ENCODE assay signal across 18 cellular contexts in the genomic region with DNA sequence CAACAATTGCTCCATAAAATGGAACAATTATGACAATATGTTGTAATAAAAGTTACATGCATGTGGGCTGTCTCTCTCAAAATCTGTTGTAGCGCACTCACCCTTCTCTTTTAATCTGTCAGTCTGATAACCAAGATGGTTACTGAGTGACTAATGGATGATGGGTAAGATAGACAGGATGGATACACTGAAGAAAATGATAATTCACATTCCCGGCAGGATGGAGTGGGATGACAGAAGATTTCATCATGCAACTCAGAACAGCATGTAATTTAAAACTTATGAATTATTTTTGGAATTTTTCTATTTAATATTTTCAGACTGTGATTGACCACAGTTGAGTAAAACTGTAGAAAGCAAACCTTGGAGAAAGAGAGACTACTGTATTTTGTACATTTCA. TPM values are rescaled to one million over a fixed set of nuclear protein-coding genes. Genes with fewer than 3 reads are reported as not detected.
DNase-seq lines count a peak whose midpoint lies in the region; TF ChIP-seq lines count a peak whose summit lies in the region.
"Had no signal": no experiment of that assay in that cellular context is flagged by ENCODE, and none has a peak within 500 bp of the region (broad histone marks: within the 10 kb centered on the region; RNA-seq: fewer than 3 reads in every experiment).

No MANE protein-coding gene starts in this region.

- no peak for TF ChIP-seq POLR2A in suprapubic skin (IDR thresholded peaks at IDR 0.05)

- TF ChIP-seq EP300 in suprapubic skin (IDR thresholded peaks at IDR 0.05) = no peak

- peaks cover 4% of the 10 kb centered on the region for H3K9me3 Mint-ChIP-seq in T-helper 1 cell treated with Interleukin-12 subunit alpha and Interleukin-12 subunit beta and Interleukin-4 antibody, amounts not matched to agents 30 μg/mL and 1 μg/mL, for 36 hours
- H3K9me3 Mint-ChIP-seq in activated naive CD8-positive, alpha-beta T cell treated with anti-CD3 and anti-CD28 coated beads for 36 hours = no peaks in the 10 kb centered on the region
- H3K9me3 Mint-ChIP-seq: activated B cell treated with CpG ODN at 0.5 μM for 24 hours; activated naive CD4-positive, alpha-beta T cell treated with anti-CD3 and anti-CD28 coated beads for 36 hours had no signal

- H3K36me3 ChIP-seq in smooth muscle cell (ENCODE audit: low read depth) (no peaks in the 10 kb centered on the region), suprapubic skin (no peaks in the 10 kb centered on the region)

- H3K4me2 ChIP-seq in smooth muscle cell = peak overlapping the region; percentile 37
- H3K4me2 ChIP-seq: hepatocyte had no signal

- peaks cover 7% of the 10 kb centered on the region for H3K36me3 Mint-ChIP-seq in T-helper 1 cell treated with Interleukin-12 subunit alpha and Interleukin-12 subunit beta and Interleukin-4 antibody, amounts not matched to agents 30 μg/mL and 1 μg/mL, for 36 hours (ENCODE audit: low read depth)
- H3K36me3 Mint-ChIP-seq in activated naive CD8-positive, alpha-beta T cell treated with anti-CD3 and anti-CD28 coated beads for 36 hours = no peaks in the 10 kb centered on the region

- peaks cover 8% of the 10 kb centered on the region for H3K27me3 Mint-ChIP-seq in T-helper 1 cell treated with Interleukin-12 subunit alpha and Interleukin-12 subunit beta and Interleukin-4 antibody, amounts not matched to agents 30 μg/mL and 1 μg/mL, for 36 hours (ENCODE audit: low read depth)
- H3K27me3 Mint-ChIP-seq in activated naive CD8-positive, alpha-beta T cell treated with anti-CD3 and anti-CD28 coated beads for 36 hours = no peaks in the 10 kb centered on the region

- DNase-seq in T-helper 1 cell = no peak
- DNase-seq in amniotic epithelial cell (ENCODE audit: low read depth) = peak; percentile 67
- DNase-seq in fibroblast of peridontal ligament (ENCODE audit: extremely low read depth) = peak; percentile 87
- DNase-seq in smooth muscle cell (lab: John Stamatoyannopoulos, UW; ENCODE audit: unreplicated experiment) = no peak
- DNase-seq in ureter (ENCODE audit: low spot score) = no peak
- no peak for DNase-seq in activated naive CD8-positive, alpha-beta T cell treated with anti-CD3 and anti-CD28 coated beads for 36 hours
- no peak for DNase-seq in suprapubic skin (ENCODE audit: low spot score in 2 of 2)
- DNase-seq: 8988T; activated B cell treated with CpG ODN at 0.5 μM for 24 hours; activated CD8-positive, alpha-beta memory T cell treated with anti-CD3 and anti-CD28 coated beads, Interleukin-2, amount 50 U/mL, for 48 hours; activated naive CD4-positive, alpha-beta T cell treated with anti-CD3 and anti-CD28 coated beads for 36 hours; Kasumi-1; NCI-H1436; NCI-H446 treated with DMSO at 0.1 percent for 48 hours; posterior cingulate gyrus; SW 1271 had no signal

- H3K4me1 Mint-ChIP-seq in T-helper 1 cell treated with Interleukin-12 subunit alpha and Interleukin-12 subunit beta and Interleukin-4 antibody, amounts not matched to agents 30 μg/mL and 1 μg/mL, for 36 hours (ENCODE audit: low read depth) = peaks cover 70% of the 10 kb centered on the region
- H3K4me1 Mint-ChIP-seq in activated naive CD8-positive, alpha-beta T cell treated with anti-CD3 and anti-CD28 coated beads for 36 hours = peaks cover 31% of the 10 kb centered on the region

- H3K4me3 ChIP-seq in smooth muscle cell (no peak overlapping the region), suprapubic skin (no peak overlapping the region)
- H3K4me3 ChIP-seq: hepatocyte had no signal

- H3K9me3 ChIP-seq in smooth muscle cell (replicated peaks; ENCODE audit: low read depth) (no peaks in the 10 kb centered on the region), suprapubic skin (no peaks in the 10 kb centered on the region)

- TF ChIP-seq CTCF in smooth muscle cell (IDR thresholded peaks at IDR 0.05; ENCODE audit: borderline replicate concordance, insufficient read depth, poor library complexity, severe bottlenecking) (no peak), suprapubic skin (IDR thresholded peaks at IDR 0.05) (no peak)

- peak overlapping the region; percentile 30 for H3K27ac ChIP-seq in smooth muscle cell (ENCODE audit: low read depth)
- no peak overlapping the region for H3K27ac ChIP-seq in suprapubic skin
- H3K27ac ChIP-seq: hepatocyte had no signal

- no peak overlapping the region for H3K4me3 Mint-ChIP-seq in T-helper 1 cell treated with Interleukin-12 subunit alpha and Interleukin-12 subunit beta and Interleukin-4 antibody, amounts not matched to agents 30 μg/mL and 1 μg/mL, for 36 hours
- no peak overlapping the region for H3K4me3 Mint-ChIP-seq in activated naive CD8-positive, alpha-beta T cell treated with anti-CD3 and anti-CD28 coated beads for 36 hours
- H3K4me3 Mint-ChIP-seq: activated B cell treated with CpG ODN at 0.5 μM for 24 hours; activated naive CD4-positive, alpha-beta T cell treated with anti-CD3 and anti-CD28 coated beads for 36 hours had no signal

- H3K4me1 ChIP-seq in smooth muscle cell (ENCODE audit: low read depth) = peaks cover 9% of the 10 kb centered on the region
- peaks cover 23% of the 10 kb centered on the region for H3K4me1 ChIP-seq in suprapubic skin

- H3K9ac ChIP-seq in smooth muscle cell (ENCODE audit: low read depth) = no peak overlapping the region

- no peaks in the 10 kb centered on the region for H4K20me1 ChIP-seq in smooth muscle cell (ENCODE audit: low read depth)

- H3K79me2 ChIP-seq in smooth muscle cell (ENCODE audit: low read depth) = no peaks in the 10 kb centered on the region
- H3K79me2 ChIP-seq: hepatocyte had no signal

- H2AFZ ChIP-seq in smooth muscle cell (ENCODE audit: low read depth) = no peak overlapping the region
- H2AFZ ChIP-seq: hepatocyte had no signal

- H3K27me3 ChIP-seq in smooth muscle cell (ENCODE audit: low read depth) (no peaks in the 10 kb centered on the region), suprapubic skin (no peaks in the 10 kb centered on the region)

- peaks cover 18% of the 10 kb centered on the region for H3F3A ChIP-seq in smooth muscle cell (ENCODE audit: low read depth)

- peak overlapping the region; percentile 17 for H3K27ac Mint-ChIP-seq in T-helper 1 cell treated with Interleukin-12 subunit alpha and Interleukin-12 subunit beta and Interleukin-4 antibody, amounts not matched to agents 30 μg/mL and 1 μg/mL, for 36 hours
- no peak overlapping the region for H3K27ac Mint-ChIP-seq in activated naive CD8-positive, alpha-beta T cell treated with anti-CD3 and anti-CD28 coated beads for 36 hours
- H3K27ac Mint-ChIP-seq: activated B cell treated with CpG ODN at 0.5 μM for 24 hours; activated naive CD4-positive, alpha-beta T cell treated with anti-CD3 and anti-CD28 coated beads for 36 hours had no signal

- WGBS in smooth muscle cell (ENCODE audit: low lambda C conversion rate) = 31% methylated on average over 2 of the region's 2 CpGs
- WGBS in suprapubic skin = 89% methylated on average over 2 of the region's 2 CpGs

RNA-seq across cellular contexts. Expression of gene CDH13, which starts 30.5 kb away (rescaled TPM):
- total RNA-seq in smooth muscle cell (12.5 and 32.2 TPM in 2 replicates), ureter (5.9 TPM), suprapubic skin (100 to 1,000 TPM in 3 of 4 donors, 10 to 100 TPM in 1; 90.4 to 176 (median 139) TPM)
- 10.8 and 12.1 TPM in 2 replicates for polyA plus RNA-seq in smooth muscle cell
- not detected for total RNA-seq in activated naive CD8-positive, alpha-beta T cell treated with anti-CD3 and anti-CD28 coated beads for 36 hours
- total RNA-seq: activated B cell treated with CpG ODN at 0.5 μM for 24 hours; activated naive CD4-positive, alpha-beta T cell treated with anti-CD3 and anti-CD28 coated beads for 36 hours had no signal

Comparison
In these comparisons a context has a peak if more than half of its experiments do, and no peak if none do; other contexts are left out.
1. DNase-seq: peak in amniotic epithelial cell (single experiment) and fibroblast of peridontal ligament (single experiment); none in T-helper 1 cell (0 of 5), smooth muscle cell (single experiment), ureter (single experiment), activated naive CD8-positive, alpha-beta T cell treated with anti-CD3 and anti-CD28 coated beads for 36 hours (single experiment) and suprapubic skin (0 of 2).